Comparison of ENCODE assay signal across 9 cellular contexts in the genomic region with DNA sequence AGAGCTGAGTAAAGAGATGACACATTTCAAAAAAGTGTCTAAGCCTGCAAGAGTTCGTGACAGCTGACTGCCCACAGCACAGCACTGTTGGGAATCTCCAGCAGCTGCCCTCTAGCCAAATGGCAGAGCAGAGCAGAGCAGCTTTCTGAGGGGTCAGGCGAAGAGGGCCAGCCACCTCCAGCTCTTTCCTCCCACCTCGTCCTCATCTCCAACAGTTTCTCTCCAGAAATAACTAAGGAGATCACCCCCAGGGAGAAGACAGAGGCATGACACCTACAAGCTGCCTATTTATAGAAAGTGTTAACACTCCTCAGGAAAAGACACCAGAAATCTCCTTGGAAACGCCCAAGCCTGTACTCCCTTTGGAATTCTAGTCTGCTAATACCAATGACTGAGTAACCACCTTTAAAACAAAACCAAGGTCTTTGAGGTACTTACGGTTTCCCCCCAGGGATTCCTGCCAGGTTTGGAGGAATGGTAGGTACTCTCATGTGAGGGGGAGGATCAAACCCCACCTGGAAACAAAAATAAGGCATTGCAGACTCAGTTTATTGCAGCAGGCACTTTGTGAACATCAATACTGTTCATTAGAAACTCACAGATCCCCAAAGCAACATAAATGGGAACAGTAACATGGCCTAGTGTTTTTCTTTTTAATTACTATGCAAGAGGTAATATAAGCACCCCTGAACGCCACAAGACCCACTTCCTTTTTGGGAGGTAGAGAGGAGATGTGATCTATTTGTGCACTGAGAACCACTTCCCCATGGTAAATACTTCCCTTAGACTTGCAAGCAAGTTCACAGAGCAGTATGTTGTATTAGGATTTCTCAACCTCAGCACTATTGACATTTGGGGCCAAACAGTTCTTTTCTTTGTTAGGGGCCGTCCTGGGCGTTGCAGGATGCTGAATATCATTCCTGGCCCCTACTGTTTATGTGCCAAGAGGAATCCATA.
DNase-seq lines count a peak whose midpoint lies in the region; FAIRE-seq and TF ChIP-seq lines count a peak whose summit lies in the region.
"Had no signal": no experiment of that assay in that cellular context is flagged by ENCODE, and none has a peak within 500 bp of the region (broad histone marks: within the 10 kb centered on the region; RNA-seq: fewer than 3 reads in every experiment).

No MANE protein-coding gene starts in this region.

- TF ChIP-seq CTCF in fibroblast of villous mesenchyme (IDR thresholded peaks at IDR 0.05; ENCODE audit: insufficient read depth, low read depth, low read length) (no peak), smooth muscle cell (IDR thresholded peaks at IDR 0.05; ENCODE audit: borderline replicate concordance, insufficient read depth, poor library complexity, severe bottlenecking) (no peak)

- H3K4me1 ChIP-seq in NT2/D1 (ENCODE audit: insufficient read depth, insufficient read length) (peaks cover 7% of the 10 kb centered on the region), smooth muscle cell (ENCODE audit: low read depth) (no peaks in the 10 kb centered on the region)

- peak overlapping the region; percentile 58 for H3K4me2 ChIP-seq in smooth muscle cell

- H3K4me3 ChIP-seq in NT2/D1 (ENCODE audit: insufficient read length, low read depth) (no peak overlapping the region), fibroblast of villous mesenchyme (ENCODE audit: low read depth, low read length) (no peak overlapping the region), smooth muscle cell (no peak overlapping the region)

- no peaks in the 10 kb centered on the region for H4K20me1 ChIP-seq in smooth muscle cell (ENCODE audit: low read depth)

- TF ChIP-seq POLR2A in H54 (IDR thresholded peaks at IDR 0.05; ENCODE audit: low read depth, low read length) (no peak), GM12891 (IDR thresholded peaks at IDR 0.05; ENCODE audit: low read depth, low read length) (no peak)

- H3K79me2 ChIP-seq in smooth muscle cell (ENCODE audit: low read depth), result no peaks in the 10 kb centered on the region

- DNase-seq in H54 (ENCODE audit: insufficient read length, low spot score), result peak; percentile 57
- DNase-seq in NT2/D1 (ENCODE audit: low read depth, low spot score), result peak; percentile 23
- peak; percentile 58 for DNase-seq in fibroblast of villous mesenchyme (ENCODE audit: low read depth)
- DNase-seq in smooth muscle cell (lab: John Stamatoyannopoulos, UW; ENCODE audit: unreplicated experiment), result no peak
- no peak for DNase-seq in SHP77 treated with DMSO at 0.1 percent for 48 hours (lab: John Stamatoyannopoulos, UW)
- no peak for DNase-seq in GM12891 (ENCODE audit: insufficient read length, low spot score)
- DNase-seq in NCI-H2029 treated with DMSO at 0.1 percent for 48 hours (lab: John Stamatoyannopoulos, UW), result no peak
- DNase-seq in SHP77 (lab: John Stamatoyannopoulos, UW), result no peak
- DNase-seq: activated CD4-positive, CD25-positive, alpha-beta regulatory T cell had no signal

- no peaks in the 10 kb centered on the region for H3K27me3 ChIP-seq in NT2/D1 (ENCODE audit: insufficient read depth, insufficient read length)
- no peaks in the 10 kb centered on the region for H3K27me3 ChIP-seq in smooth muscle cell (ENCODE audit: low read depth)

- FAIRE-seq in H54 (lab: Jason Lieb, UNC), result no peak
- FAIRE-seq in GM12891 (lab: Jason Lieb, UNC), result no peak

- H3K9me3 ChIP-seq in NT2/D1 (ENCODE audit: insufficient read depth, low read length) (no peaks in the 10 kb centered on the region), smooth muscle cell (replicated peaks; ENCODE audit: low read depth) (no peaks in the 10 kb centered on the region)

- WGBS in smooth muscle cell (ENCODE audit: low lambda C conversion rate), result 52% methylated on average over 8 of the region's 8 CpGs

- H3K36me3 ChIP-seq in NT2/D1 (ENCODE audit: insufficient read depth, insufficient read length, low read length), result peaks cover 56% of the 10 kb centered on the region
- H3K36me3 ChIP-seq in smooth muscle cell (ENCODE audit: low read depth), result no peaks in the 10 kb centered on the region

- peaks cover 5% of the 10 kb centered on the region for H3F3A ChIP-seq in smooth muscle cell (ENCODE audit: low read depth)

- H3K27ac ChIP-seq in smooth muscle cell (ENCODE audit: low read depth), result peak overlapping the region; percentile 83

- no peak overlapping the region for H2AFZ ChIP-seq in smooth muscle cell (ENCODE audit: low read depth)

- H3K9ac ChIP-seq in NT2/D1 (ENCODE audit: insufficient read length, low read depth) (no peak overlapping the region), smooth muscle cell (ENCODE audit: low read depth) (peak overlapping the region; percentile 46)

TF ChIP-seq in GM12891, 5 proteins besides CTCF, POLR2A, EP300 and RAD21:
- TF ChIP-seq PAX5 (IDR thresholded peaks at IDR 0.05; ENCODE audit: insufficient read depth, low read length, severe bottlenecking), result no peak
- TF ChIP-seq TAF1 (IDR thresholded peaks at IDR 0.05; ENCODE audit: low read depth, low read length), result no peak
- no peak for TF ChIP-seq SPI1 (IDR thresholded peaks at IDR 0.05; ENCODE audit: low read depth, low read length)
- TF ChIP-seq POLR2AphosphoS5 (IDR thresholded peaks at IDR 0.05; ENCODE audit: low read depth, low read length), result no peak
- no peak for TF ChIP-seq POU2F2 (IDR thresholded peaks at IDR 0.05; ENCODE audit: low read depth, low read length)
TF ChIP-seq in GM12891: peak in this region for 0.

Comparison
In these comparisons a context has a peak if more than half of its experiments do, and no peak if none do; other contexts are left out.
1. DNase-seq: peak in H54 (single experiment), NT2/D1 (single experiment) and fibroblast of villous mesenchyme (single experiment); none in smooth muscle cell (single experiment), SHP77 treated with DMSO at 0.1 percent for 48 hours (single experiment), GM12891 (single experiment), NCI-H2029 treated with DMSO at 0.1 percent for 48 hours (single experiment) and SHP77 (0 of 2).